ENCODE assay signal across 8 cellular contexts in genomic region chr1:23978825-23979224, GRCh38. TPM values are rescaled to one million over a fixed set of nuclear protein-coding genes. Genes with fewer than 3 reads are reported as not detected.
DNase-seq lines count a peak whose midpoint lies in the region; ATAC-seq and TF ChIP-seq lines count a peak whose summit lies in the region.

No MANE protein-coding gene starts in this region.

- H3K23ac ChIP-seq in mesenchymal stem cell (ENCODE audit: low read length in 2 of 2): no peak overlapping the region

- ATAC-seq in heart right ventricle (no peak), Right ventricle myocardium inferior (no peak), GM18502 (IDR thresholded peaks at IDR 0.05; ENCODE audit: poor library complexity, unreplicated experiment) (no peak)

- no peak for TF ChIP-seq CTCF in heart right ventricle (IDR thresholded peaks at IDR 0.05)
- no peak for TF ChIP-seq CTCF in astrocyte of the spinal cord (IDR thresholded peaks at IDR 0.05; ENCODE audit: low read depth, low read length)
- TF ChIP-seq CTCF in uterus (IDR thresholded peaks at IDR 0.05): no peak

- H3K9ac ChIP-seq in mesenchymal stem cell (ENCODE audit: low read length): peak overlapping the region; percentile 99

- no peak overlapping the region for H2BK5ac ChIP-seq in mesenchymal stem cell (ENCODE audit: low read depth, low read length, poor library complexity, severe bottlenecking)

- TF ChIP-seq POLR2A in uterus (IDR thresholded peaks at IDR 0.05): no peak

- no peaks in the 10 kb centered on the region for H3K27me3 ChIP-seq in heart right ventricle
- no peaks in the 10 kb centered on the region for H3K27me3 ChIP-seq in mesenchymal stem cell (ENCODE audit: control insufficient read depth in 1 of 2, insufficient read depth in 1 of 2, low read length in 2 of 2)
- H3K27me3 ChIP-seq in uterus: no peaks in the 10 kb centered on the region

- no peak overlapping the region for H3K4ac ChIP-seq in mesenchymal stem cell (ENCODE audit: low read depth in 1 of 2, low read length in 2 of 2)

- H3K79me1 ChIP-seq in mesenchymal stem cell (replicated peaks; ENCODE audit: low read length, poor library complexity, severe bottlenecking): no peaks in the 10 kb centered on the region

- WGBS in heart right ventricle, 2 donors: 1 to 2% methylated on average over 4 of the region's 4 CpGs
- WGBS in mesenchymal stem cell: no CpG with 5 or more reads among the region's 4 CpGs

- no peak overlapping the region for H2BK15ac ChIP-seq in mesenchymal stem cell (ENCODE audit: low read depth, poor library complexity, severe bottlenecking)

- no peak overlapping the region for H2AFZ ChIP-seq in mesenchymal stem cell (ENCODE audit: low read depth, low read length)

- H3K14ac ChIP-seq in mesenchymal stem cell (ENCODE audit: low read length in 2 of 2): no peak overlapping the region

- no peak overlapping the region for H3K18ac ChIP-seq in mesenchymal stem cell (ENCODE audit: low read depth in 1 of 2, low read length in 2 of 2)

- intact Hi-C loops in heart right ventricle (cut with DNase I): loop anchor here in 6 of 10 donors (2.0 to 5.0 kb wide), 5 partner anchors 18 to 50 kb away; no protein-coding TSS in a partner anchor
- intact Hi-C loops in Right ventricle myocardium inferior (cut with DNase I): loop anchor here (2.0 kb wide), 1 partner anchor 50 kb away; no protein-coding TSS in a partner anchor
- intact Hi-C loops in uterus (cut with DNase I; ENCODE audit: low total_unique reads): no loop called here

- H3K4me1 ChIP-seq in heart right ventricle (peaks cover 4 to 62% (median 50%) of the 10 kb centered on the region in 9 donors), mesenchymal stem cell (ENCODE audit: control insufficient read depth, insufficient read depth, low read depth, low read length) (peaks cover 6% of the 10 kb centered on the region), uterus (peaks cover 13 to 14% of the 10 kb centered on the region in 2 donors)

- H4K8ac ChIP-seq in mesenchymal stem cell (ENCODE audit: low read length): no peak overlapping the region

- H3K9me3 ChIP-seq in heart right ventricle (no peaks in the 10 kb centered on the region), mesenchymal stem cell (ENCODE audit: control insufficient read depth, low read length) (no peaks in the 10 kb centered on the region), uterus (no peaks in the 10 kb centered on the region)

- in situ Hi-C loops in astrocyte of the spinal cord (cut with HindIII; ENCODE audit: low sequenced_read_pairs): no loop called here

- no peak for DNase-seq in heart right ventricle
- no peak for DNase-seq in Right ventricle myocardium inferior (ENCODE audit: missing footprints)
- DNase-seq in astrocyte of the spinal cord (ENCODE audit: low read depth, low spot score): no peak
- DNase-seq in mesenchymal stem cell: no peak
- DNase-seq in uterus: no peak
- no peak for DNase-seq in NCI-H1436 treated with DMSO at 0.1 percent for 48 hours (lab: John Stamatoyannopoulos, UW)
- DNase-seq in NCI-H82 (lab: John Stamatoyannopoulos, UW): no peak

- H3K27ac ChIP-seq in heart right ventricle (peak overlapping the region in 8 of 10 donors; percentile 94 to 99 (median 96)), mesenchymal stem cell (ENCODE audit: low read length, poor library complexity, severe bottlenecking) (no peak overlapping the region), uterus (peak overlapping the region; percentile 95 to 97)

- H3K36me3 ChIP-seq in heart right ventricle (peaks cover 0 to 46% (median 8%) of the 10 kb centered on the region in 9 donors), mesenchymal stem cell (ENCODE audit: control insufficient read depth in 1 of 2, insufficient read depth in 2 of 2, low read depth in 1 of 2, low read length in 2 of 2) (peaks cover 5 to 37% of the 10 kb centered on the region in 2 experiments), uterus (no peaks in the 10 kb centered on the region)

- H3K4me3 ChIP-seq in heart right ventricle: peak overlapping the region; percentile 64 to 96 (median 86)
- peak overlapping the region; percentile 87 for H3K4me3 ChIP-seq in astrocyte of the spinal cord (ENCODE audit: low read depth, low read length)
- peak overlapping the region in 1 of 2 experiments; percentile 89 for H3K4me3 ChIP-seq in mesenchymal stem cell (ENCODE audit: insufficient read depth in 1 of 2, low read depth in 1 of 2, low read length in 2 of 2)
- peak overlapping the region; percentile 72 to 75 for H3K4me3 ChIP-seq in uterus

- H3K4me2 ChIP-seq in mesenchymal stem cell (ENCODE audit: low read length, poor library complexity, severe bottlenecking): peak overlapping the region; percentile 36

- H2BK12ac ChIP-seq in mesenchymal stem cell (ENCODE audit: low read length in 2 of 2): no peak overlapping the region

- no peak overlapping the region for H2AK5ac ChIP-seq in mesenchymal stem cell (ENCODE audit: low read length, severe bottlenecking)

- no peak overlapping the region for H2BK120ac ChIP-seq in mesenchymal stem cell (ENCODE audit: low read depth, low read length)

- no peak overlapping the region for H4K91ac ChIP-seq in mesenchymal stem cell (ENCODE audit: low read length)

RNA-seq across cellular contexts. Expression of gene SRSF10, which starts 1.3 kb away (rescaled TPM):
- 10 to 100 TPM; 40.7 to 65.8 (median 52.8) TPM for total RNA-seq in heart right ventricle
- polyA plus RNA-seq in heart right ventricle: 10 to 100 TPM; 32.9 to 70.2 TPM
- total RNA-seq in Right ventricle myocardium inferior: 51.9 TPM
- 56.5 TPM for polyA plus RNA-seq in mesenchymal stem cell (2013, experiment 1 of 2)
- 54.6 TPM for polyA plus RNA-seq in mesenchymal stem cell (2013, experiment 2 of 2)
- 100 to 1,000 TPM; 105 to 198 (median 162) TPM for total RNA-seq in uterus

RNA-seq across cellular contexts. Expression of gene PNRC2, which starts 19.2 kb away (rescaled TPM):
- 100 to 1,000 TPM in 5 of 10 donors, 10 to 100 TPM in 5; 65.1 to 129 (median 93.8) TPM for total RNA-seq in heart right ventricle
- 10 to 100 TPM; 58.4 to 60.6 TPM for polyA plus RNA-seq in heart right ventricle
- 85.8 TPM for total RNA-seq in Right ventricle myocardium inferior
- polyA plus RNA-seq in mesenchymal stem cell (2013, experiment 1 of 2): 74.1 TPM
- polyA plus RNA-seq in mesenchymal stem cell (2013, experiment 2 of 2): 72.8 TPM
- total RNA-seq in uterus: 100 to 1,000 TPM in 3 of 4 donors, 10 to 100 TPM in 1; 44.8 to 187 (median 122) TPM
